ENCODE assay signal across 13 cellular contexts in genomic region chr11:2769779-2770555, GRCh38.
DNase-seq lines count a peak whose midpoint lies in the region; ATAC-seq and TF ChIP-seq lines count a peak whose summit lies in the region.
"Had no signal": no experiment of that assay in that cellular context is flagged by ENCODE, and none has a peak within 500 bp of the region (broad histone marks: within the 10 kb centered on the region; RNA-seq: fewer than 3 reads in every experiment).

No MANE protein-coding gene starts in this region.

- H3K4me3 ChIP-seq in left ventricle myocardium inferior (no peak overlapping the region), colonic mucosa (no peak overlapping the region), mesenchymal stem cell (ENCODE audit: insufficient read depth in 1 of 2, low read depth in 1 of 2, low read length in 2 of 2) (no peak overlapping the region), aorta (ENCODE audit: low read length in 2 of 2) (no peak overlapping the region)
- H3K4me3 ChIP-seq: neural progenitor cell had no signal

- H2BK12ac ChIP-seq in mesenchymal stem cell (ENCODE audit: low read length in 2 of 2) = no peak overlapping the region

- DNase-seq in Right ventricle myocardium superior = peak; percentile 43
- DNase-seq in left ventricle myocardium inferior = no peak
- DNase-seq in colonic mucosa = peak; percentile 15
- no peak for DNase-seq in mesenchymal stem cell
- peak; percentile 31 to 55 for DNase-seq in aorta
- DNase-seq in AML-193 (lab: John Stamatoyannopoulos, UW) = no peak
- DNase-seq in nucleus accumbens (lab: John Stamatoyannopoulos, UW) = no peak
- DNase-seq: NCI-H187 treated with DMSO at 0.1 percent for 48 hours; NCI-H526; stimulated activated CD4-positive, alpha-beta T cell treated with anti-CD3 and anti-CD28 coated beads, Interleukin-12 subunit alpha, Interleukin-12 subunit beta, amount 100 ng/mL, for 4 hours had no signal

- no peak overlapping the region for H3K4ac ChIP-seq in mesenchymal stem cell (ENCODE audit: low read depth in 1 of 2, low read length in 2 of 2)

- H4K8ac ChIP-seq in mesenchymal stem cell (ENCODE audit: low read length) = peak overlapping the region; percentile 14

- H3K9ac ChIP-seq in colonic mucosa (ENCODE audit: low read depth in 2 of 2, low read length in 2 of 2) (no peak overlapping the region), mesenchymal stem cell (ENCODE audit: low read length) (no peak overlapping the region)
- H3K9ac ChIP-seq: neural progenitor cell had no signal

- WGBS in mesenchymal stem cell = 91% methylated on average over 19 of the region's 19 CpGs
- WGBS in aorta, 2 donors = 94 to 95% methylated on average over 19 of the region's 19 CpGs

- TF ChIP-seq CTCF in left ventricle myocardium inferior (IDR thresholded peaks at IDR 0.05; ENCODE audit: borderline replicate concordance) (no peak), colonic mucosa (IDR thresholded peaks at IDR 0.05) (no peak)

- H2AFZ ChIP-seq in mesenchymal stem cell (ENCODE audit: low read depth, low read length) = no peak overlapping the region
- H2AFZ ChIP-seq: neural progenitor cell had no signal

- no peak overlapping the region for H2BK15ac ChIP-seq in mesenchymal stem cell (ENCODE audit: low read depth, poor library complexity, severe bottlenecking)

- no peak overlapping the region for H3K4me2 ChIP-seq in mesenchymal stem cell (ENCODE audit: low read length, poor library complexity, severe bottlenecking)
- H3K4me2 ChIP-seq: neural progenitor cell had no signal

- H3K36me3 ChIP-seq in left ventricle myocardium inferior (no peaks in the 10 kb centered on the region), colonic mucosa (no peaks in the 10 kb centered on the region), mesenchymal stem cell (ENCODE audit: control insufficient read depth in 1 of 2, insufficient read depth in 2 of 2, low read depth in 1 of 2, low read length in 2 of 2) (no peaks in the 10 kb centered on the region), aorta (ENCODE audit: control insufficient read depth in 1 of 2, insufficient read depth in 2 of 2, low read length in 1 of 2) (no peaks in the 10 kb centered on the region)
- H3K36me3 ChIP-seq: neural progenitor cell had no signal

- no peaks in the 10 kb centered on the region for H3K27me3 ChIP-seq in left ventricle myocardium inferior (ENCODE audit: low read depth)
- no peaks in the 10 kb centered on the region for H3K27me3 ChIP-seq in colonic mucosa
- peaks cover 0 to 20% of the 10 kb centered on the region in 2 experiments for H3K27me3 ChIP-seq in mesenchymal stem cell (ENCODE audit: control insufficient read depth in 1 of 2, insufficient read depth in 1 of 2, low read length in 2 of 2)
- H3K27me3 ChIP-seq in aorta (ENCODE audit: control insufficient read depth in 1 of 2, insufficient read depth in 2 of 2, low read length in 1 of 2) = no peaks in the 10 kb centered on the region

- H3K4me1 ChIP-seq in left ventricle myocardium inferior (no peaks in the 10 kb centered on the region), colonic mucosa (no peaks in the 10 kb centered on the region), mesenchymal stem cell (ENCODE audit: control insufficient read depth, insufficient read depth, low read depth, low read length) (peaks cover 29% of the 10 kb centered on the region), aorta (ENCODE audit: control insufficient read depth in 1 of 2, insufficient read depth in 2 of 2, low read length in 2 of 2) (no peaks in the 10 kb centered on the region)
- H3K4me1 ChIP-seq: neural progenitor cell had no signal

- H2AK5ac ChIP-seq in mesenchymal stem cell (ENCODE audit: low read length, severe bottlenecking) = no peak overlapping the region

- no peak overlapping the region for H3K14ac ChIP-seq in mesenchymal stem cell (ENCODE audit: low read length in 2 of 2)

- H2BK5ac ChIP-seq in mesenchymal stem cell (ENCODE audit: low read depth, low read length, poor library complexity, severe bottlenecking) = no peak overlapping the region

- no peak overlapping the region for H3K23ac ChIP-seq in mesenchymal stem cell (ENCODE audit: low read length in 2 of 2)

- no peak overlapping the region for H3K27ac ChIP-seq in left ventricle myocardium inferior (replicated peaks)
- H3K27ac ChIP-seq in colonic mucosa = no peak overlapping the region
- no peak overlapping the region for H3K27ac ChIP-seq in mesenchymal stem cell (ENCODE audit: low read length, poor library complexity, severe bottlenecking)
- H3K27ac ChIP-seq in aorta (ENCODE audit: low read depth in 1 of 2, low read length in 2 of 2) = no peak overlapping the region
- H3K27ac ChIP-seq: epithelial cell of prostate, neural progenitor cell had no signal

- no peak for ATAC-seq in Right ventricle myocardium superior (ENCODE audit: poor library complexity)
- ATAC-seq in aorta (ENCODE audit: low FRiP score) = peak; percentile 20
- no peak for ATAC-seq in HG03439 (IDR thresholded peaks at IDR 0.05; ENCODE audit: unreplicated experiment)

- no peak overlapping the region for H3K18ac ChIP-seq in mesenchymal stem cell (ENCODE audit: low read depth in 1 of 2, low read length in 2 of 2)

- H3K79me1 ChIP-seq in mesenchymal stem cell (replicated peaks; ENCODE audit: low read length, poor library complexity, severe bottlenecking) = no peaks in the 10 kb centered on the region

- H4K91ac ChIP-seq in mesenchymal stem cell (ENCODE audit: low read length) = no peak overlapping the region

- H3K9me3 ChIP-seq in left ventricle myocardium inferior (replicated peaks) = no peaks in the 10 kb centered on the region
- no peaks in the 10 kb centered on the region for H3K9me3 ChIP-seq in colonic mucosa
- no peaks in the 10 kb centered on the region for H3K9me3 ChIP-seq in mesenchymal stem cell (ENCODE audit: control insufficient read depth, low read length)
- H3K9me3 ChIP-seq in aorta (ENCODE audit: control insufficient read depth, low read length) = no peaks in the 10 kb centered on the region

- no peak overlapping the region for H2BK120ac ChIP-seq in mesenchymal stem cell (ENCODE audit: low read depth, low read length)

- intact Hi-C loops in Right ventricle myocardium superior (cut with DNase I) (loop anchor here (10.0 kb wide), 1 partner anchor 55 kb away; no protein-coding TSS in a partner anchor), left ventricle myocardium inferior (cut with micrococcal nuclease) (no loop called here), colonic mucosa (cut with DNase I) (no loop called here), aorta (cut with DNase I) (no loop called here)

Comparison
In these comparisons a context has a peak if more than half of its experiments do, and no peak if none do; other contexts are left out.
1. DNase-seq: peak in Right ventricle myocardium superior (single experiment), colonic mucosa (single experiment) and aorta (2 of 2); none in left ventricle myocardium inferior (single experiment), mesenchymal stem cell (single experiment), AML-193 (0 of 2) and nucleus accumbens (0 of 56).